8 cellular contexts compared by ENCODE assay signal in the genomic region with DNA sequence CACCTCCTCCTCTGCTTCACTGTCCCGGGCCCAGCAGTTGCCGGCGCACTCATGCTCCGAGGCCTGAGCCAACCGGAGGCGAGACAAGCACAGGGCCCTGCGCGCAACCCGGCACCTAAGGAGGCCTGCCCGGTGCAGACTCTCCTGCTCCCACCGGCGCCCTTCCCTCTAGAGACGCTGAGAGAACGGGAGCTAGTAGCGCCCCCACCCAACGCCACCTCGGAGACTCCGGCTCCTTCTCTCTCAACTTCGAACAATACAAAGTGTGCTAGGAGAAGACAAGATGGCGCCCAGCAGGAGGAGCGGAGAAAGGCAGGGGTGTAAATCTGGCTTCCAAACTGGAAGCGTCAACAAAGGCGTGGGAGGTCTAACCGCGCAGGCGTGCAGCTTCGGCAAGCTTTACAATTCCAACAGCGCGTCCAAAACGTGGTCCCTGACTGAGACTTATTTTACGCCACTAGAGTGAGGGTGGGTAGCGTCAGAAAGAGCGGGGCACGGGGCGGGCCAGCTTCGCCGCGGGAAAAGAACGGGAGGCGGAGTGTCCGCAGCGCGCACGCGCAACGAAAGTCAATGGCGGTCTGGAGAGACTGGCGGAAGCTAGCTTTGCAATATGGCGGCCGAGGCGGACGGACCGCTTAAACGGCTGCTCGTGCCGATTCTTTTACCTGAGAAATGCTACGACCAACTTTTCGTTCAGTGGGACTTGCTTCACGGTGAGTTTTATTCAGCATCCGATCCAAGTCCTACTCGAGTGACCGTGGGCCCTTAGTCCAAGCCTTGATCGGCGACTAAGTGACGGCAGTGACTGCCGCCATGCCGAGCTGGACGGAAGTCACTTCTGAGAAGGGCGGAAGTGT. TPM values are rescaled to one million over a fixed set of nuclear protein-coding genes. Genes with fewer than 3 reads are reported as not detected.
DNase-seq lines count a peak whose midpoint lies in the region; ATAC-seq and TF ChIP-seq lines count a peak whose summit lies in the region.

A gene (plus strand): TSS at position 600 of the 857 bp plus-strand sequence. CDS start 11 bp downstream, at position 611.

- ATAC-seq in GM21529 (IDR thresholded peaks at IDR 0.05; ENCODE audit: unreplicated experiment), result peak; percentile 61

- H3K4me3 ChIP-seq in mucosa of stomach (ENCODE audit: low read length), result peak within 1 kb of the TSS; percentile 90

- peaks cover 56% of the 10 kb centered on the region for H3K4me1 ChIP-seq in mucosa of stomach (ENCODE audit: control insufficient read depth, insufficient read depth, low read length)

- peak within 1 kb of the TSS; percentile 100 for H3K27ac Mint-ChIP-seq in activated T-cell treated with anti-CD3 and anti-CD28 coated beads, Interleukin-2, amount 50 U/mL, for 24 hours

- in situ Hi-C loops in KBM-7 (cut with MboI; ENCODE audit: low pct_unique_long_range_greater_than_20kb, low sequenced_read_pairs), result no loop called here

- peaks cover 6% of the 10 kb centered on the region for H3K36me3 ChIP-seq in mucosa of stomach (ENCODE audit: control insufficient read depth, insufficient read depth, low read length)

- peaks cover 62% of the 10 kb centered on the region for H3K4me1 Mint-ChIP-seq in activated T-cell treated with anti-CD3 and anti-CD28 coated beads, Interleukin-2, amount 50 U/mL, for 24 hours (ENCODE audit: low read depth)

- peak within 1 kb of the TSS; percentile 95 for H3K4me3 Mint-ChIP-seq in activated T-cell treated with anti-CD3 and anti-CD28 coated beads, Interleukin-2, amount 50 U/mL, for 24 hours

- no peaks in the 10 kb centered on the region for H3K9me3 ChIP-seq in mucosa of stomach (ENCODE audit: control insufficient read depth, low read length)

- H3K27me3 Mint-ChIP-seq in activated T-cell treated with anti-CD3 and anti-CD28 coated beads, Interleukin-2, amount 50 U/mL, for 24 hours, result no peaks in the 10 kb centered on the region

- H3K9me3 Mint-ChIP-seq in activated T-cell treated with anti-CD3 and anti-CD28 coated beads, Interleukin-2, amount 50 U/mL, for 24 hours, result no peaks in the 10 kb centered on the region

- peaks cover 85% of the 10 kb centered on the region for H3K36me3 Mint-ChIP-seq in activated T-cell treated with anti-CD3 and anti-CD28 coated beads, Interleukin-2, amount 50 U/mL, for 24 hours (ENCODE audit: low read depth)

- peak within 1 kb of the TSS; percentile 94 for H3K9ac ChIP-seq in mucosa of stomach (ENCODE audit: low read length)

- H3K27me3 ChIP-seq in mucosa of stomach (ENCODE audit: control insufficient read depth, insufficient read depth, low read length), result no peaks in the 10 kb centered on the region

- TF ChIP-seq POLR2A in erythroblast (IDR thresholded peaks at IDR 0.05; ENCODE audit: low read length), result peak; percentile 97

- DNase-seq in DMS 273 treated with DMSO at 0.1 percent for 48 hours (lab: John Stamatoyannopoulos, UW) (peak; percentile 90), KBM-7 (peak; percentile 98), erythroblast (lab: John Stamatoyannopoulos, UW) (peak; percentile 98)
- DNase-seq in activated T-cell treated with anti-CD3 and anti-CD28 coated beads, Interleukin-2, amount 50 U/mL, for 24 hours, result peak; percentile 96
- peak; percentile 85 to 87 for DNase-seq in stimulated activated CD8-positive, alpha-beta memory T cell treated with anti-CD3 and anti-CD28 coated beads, Interleukin-7, amount 100 ng/mL, for 1 hour (ENCODE audit: low read depth in 2 of 2)

TF ChIP-seq in PFSK-1, 5 proteins besides CTCF, POLR2A, EP300 and RAD21:
- TF ChIP-seq POLR2AphosphoS5 (IDR thresholded peaks at IDR 0.05; ENCODE audit: low read depth, low read length) (peak; percentile 91), TAF1 (IDR thresholded peaks at IDR 0.05; ENCODE audit: borderline replicate concordance, insufficient read depth, low read length) (peak; percentile 98), SIN3A (IDR thresholded peaks at IDR 0.05; ENCODE audit: borderline replicate concordance, insufficient read depth, low read length) (no peak), FOXP2 (optimal IDR thresholded peaks at IDR 0.05; ENCODE audit: borderline replicate concordance, extremely low read depth, extremely low read length, insufficient read depth) (no peak)
- TF ChIP-seq, protein P1, sequence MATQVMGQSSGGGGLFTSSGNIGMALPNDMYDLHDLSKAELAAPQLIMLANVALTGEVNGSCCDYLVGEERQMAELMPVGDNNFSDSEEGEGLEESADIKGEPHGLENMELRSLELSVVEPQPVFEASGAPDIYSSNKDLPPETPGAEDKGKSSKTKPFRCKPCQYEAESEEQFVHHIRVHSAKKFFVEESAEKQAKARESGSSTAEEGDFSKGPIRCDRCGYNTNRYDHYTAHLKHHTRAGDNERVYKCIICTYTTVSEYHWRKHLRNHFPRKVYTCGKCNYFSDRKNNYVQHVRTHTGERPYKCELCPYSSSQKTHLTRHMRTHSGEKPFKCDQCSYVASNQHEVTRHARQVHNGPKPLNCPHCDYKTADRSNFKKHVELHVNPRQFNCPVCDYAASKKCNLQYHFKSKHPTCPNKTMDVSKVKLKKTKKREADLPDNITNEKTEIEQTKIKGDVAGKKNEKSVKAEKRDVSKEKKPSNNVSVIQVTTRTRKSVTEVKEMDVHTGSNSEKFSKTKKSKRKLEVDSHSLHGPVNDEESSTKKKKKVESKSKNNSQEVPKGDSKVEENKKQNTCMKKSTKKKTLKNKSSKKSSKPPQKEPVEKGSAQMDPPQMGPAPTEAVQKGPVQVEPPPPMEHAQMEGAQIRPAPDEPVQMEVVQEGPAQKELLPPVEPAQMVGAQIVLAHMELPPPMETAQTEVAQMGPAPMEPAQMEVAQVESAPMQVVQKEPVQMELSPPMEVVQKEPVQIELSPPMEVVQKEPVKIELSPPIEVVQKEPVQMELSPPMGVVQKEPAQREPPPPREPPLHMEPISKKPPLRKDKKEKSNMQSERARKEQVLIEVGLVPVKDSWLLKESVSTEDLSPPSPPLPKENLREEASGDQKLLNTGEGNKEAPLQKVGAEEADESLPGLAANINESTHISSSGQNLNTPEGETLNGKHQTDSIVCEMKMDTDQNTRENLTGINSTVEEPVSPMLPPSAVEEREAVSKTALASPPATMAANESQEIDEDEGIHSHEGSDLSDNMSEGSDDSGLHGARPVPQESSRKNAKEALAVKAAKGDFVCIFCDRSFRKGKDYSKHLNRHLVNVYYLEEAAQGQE (IDR thresholded peaks at IDR 0.05; ENCODE audit: insufficient read depth in 1 of 2, low read depth in 2 of 2, low read length in 2 of 2), result peak in 1 of 2 experiments; percentile 64; a peak in 2 of 4 replicates

RNA-seq across cellular contexts. Expression of the gene that starts here (rescaled TPM):
- 111 TPM for polyA plus RNA-seq in PFSK-1 (2012; ENCODE audit: insufficient read length, low read depth)

Comparison
In these comparisons a context has a peak if more than half of its experiments do, and no peak if none do; other contexts are left out.
1. Peak in every context shown above with its lines: DNase-seq, ATAC-seq and H3K4me3 ChIP-seq.